ENCODE assay signal across 28 cellular contexts in genomic region chr12:54007538-54008259, GRCh38. TPM values are rescaled to one million over a fixed set of nuclear protein-coding genes. Genes with fewer than 3 reads are reported as not detected.
A peak's percentile ranks its signal among the peaks of the same experiment; 100 is the strongest.
DNase-seq lines count a peak whose midpoint lies in the region; ATAC-seq, FAIRE-seq and TF ChIP-seq lines count a peak whose summit lies in the region.
"Had no signal": no experiment of that assay in that cellular context is flagged by ENCODE, and none has a peak within 500 bp of the region (broad histone marks: within the 10 kb centered on the region; RNA-seq: fewer than 3 reads in every experiment).

No MANE protein-coding gene starts in this region.

- POLR2A ChIA-PET in H1 (lab: Charles Lee; ENCODE audit: partially characterized antibody), result interaction anchor here (0.8 to 1.4 kb wide), 2 partner anchors 17 to 22 kb away, joined by 3 read pairs; no protein-coding TSS in a partner anchor

- TF ChIP-seq EP300 in H1 (IDR thresholded peaks at IDR 0.05; ENCODE audit: borderline replicate concordance in 1 of 2, low read depth in 2 of 2, low read length in 2 of 2), result no peak

- peak; percentile 70 for DNase-seq in NCI-H82 (lab: John Stamatoyannopoulos, UW)
- DNase-seq in NCI-H82 treated with DMSO at 0.1 percent for 48 hours (lab: John Stamatoyannopoulos, UW; ENCODE audit: unreplicated experiment), result no peak
- DNase-seq in H1 (ENCODE audit: low read depth in 1 of 2, low spot score in 2 of 2), result no peak
- no peak for DNase-seq in neural crest cell (ENCODE audit: low read depth, low spot score)
- DNase-seq in type B pancreatic cell (ENCODE audit: extremely low spot score, unreplicated experiment), result no peak
- DNase-seq in osteocyte (ENCODE audit: extremely low spot score, unreplicated experiment), result no peak
- DNase-seq in activated T-cell treated with anti-CD3 and anti-CD28 coated beads, Interleukin-2, amount 50 U/mL, for 72 hours, result no peak
- no peak for DNase-seq in OCI-M2 (lab: John Stamatoyannopoulos, UW; ENCODE audit: unreplicated experiment)
- DNase-seq: activated naive CD4-positive, alpha-beta T cell treated with anti-CD3 and anti-CD28 coated beads, Interleukin-2, amount 50 U/mL, for 16 hours; anterior cingulate cortex; endodermal cell; HCEC 1CT; mammary epithelial cell; NCI-H1105 treated with DMSO at 0.1 percent for 48 hours; NCI-H2029; NCI-H526 treated with DMSO at 0.1 percent for 48 hours; pancreas; tibial artery had no signal

- peaks cover 0 to 36% of the 10 kb centered on the region in 2 experiments for H4K20me1 ChIP-seq in H1 (replicated peaks in 1 of 2; ENCODE audit: control insufficient read depth in 1 of 2, insufficient read depth in 2 of 2, low read length in 2 of 2)

- H2AFZ ChIP-seq in H1 (ENCODE audit: low read length), result no peak overlapping the region

- no peaks in the 10 kb centered on the region for H3K79me2 ChIP-seq in H1 (ENCODE audit: control insufficient read depth in 1 of 2, insufficient read depth in 2 of 2, low read length in 2 of 2)

- no peak overlapping the region for H3K14ac ChIP-seq in H1 (ENCODE audit: insufficient read length)

- H3K18ac ChIP-seq in H1 (ENCODE audit: extremely low read depth, low read length), result no peak overlapping the region

- CTCF ChIA-PET in H1 (lab: Charles Lee; ENCODE audit: partially characterized antibody), result interaction anchor here (0.6 to 11.3 kb wide), 15 partner anchors 9 to 207 kb away, joined by 3 to 172 read pairs (median 24); partner anchors contain the start of genes HOXC10, HOXC5, HOXC6 and SMUG1

- H2BK15ac ChIP-seq in H1 (ENCODE audit: low read length), result no peak overlapping the region

- H3K27ac Mint-ChIP-seq in neural crest cell (ENCODE audit: unreplicated experiment) (no peak overlapping the region), type B pancreatic cell (no peak overlapping the region), osteocyte (ENCODE audit: unreplicated experiment) (no peak overlapping the region)
- no peak overlapping the region for H3K27ac Mint-ChIP-seq in activated T-cell treated with anti-CD3 and anti-CD28 coated beads, Interleukin-2, amount 50 U/mL, for 72 hours
- H3K27ac Mint-ChIP-seq: activated T-helper 1 cell treated with anti-CD3 and anti-CD28 coated beads, Interleukin-12 subunit alpha, Interleukin-12 subunit beta, Interleukin-2, Interleukin-4 antibody, amounts not matched to agents 30 ng/mL and 10 ng/mL and 1 ng/mL, durations not matched to agents 14 hours and 24 hours and 36 hours; endodermal cell; stimulated activated naive CD8-positive, alpha-beta T cell treated with anti-CD3 and anti-CD28 coated beads, Interleukin-15, Interleukin-2, amounts not matched to agents 100 ng/mL and 50 ng/mL, for 24 hours had no signal

- H2BK20ac ChIP-seq in H1 (ENCODE audit: low read length), result no peak overlapping the region

- no peak overlapping the region for H3K56ac ChIP-seq in H1 (replicated peaks; ENCODE audit: insufficient read length, low read depth, low read length)

- no peak overlapping the region for H4K8ac ChIP-seq in H1 (ENCODE audit: extremely low read depth, insufficient read depth, low read length)

- no peak for FAIRE-seq in H1 (lab: Jason Lieb, UNC)
- FAIRE-seq: GM12891, pancreas had no signal

- no peak overlapping the region for H3K4ac ChIP-seq in H1 (replicated peaks; ENCODE audit: insufficient read length, low read depth, low read length)

- H3K9me3 ChIP-seq in H1 (ENCODE audit: insufficient read depth in 2 of 2, low read depth in 1 of 2, low read length in 1 of 2), result no peaks in the 10 kb centered on the region
- H3K9me3 ChIP-seq: pancreas, right atrium auricular region, tibial artery had no signal

- no peak overlapping the region; the same call in 1 of the 2 replicates for H2AK5ac ChIP-seq in H1 (ENCODE audit: low read depth, low read length)

- H3K4me1 Mint-ChIP-seq in neural crest cell (peaks cover 18% of the 10 kb centered on the region), type B pancreatic cell (ENCODE audit: unreplicated experiment) (peaks cover 28% of the 10 kb centered on the region), osteocyte (ENCODE audit: unreplicated experiment) (peaks cover 13% of the 10 kb centered on the region)
- H3K4me1 Mint-ChIP-seq in activated T-cell treated with anti-CD3 and anti-CD28 coated beads, Interleukin-2, amount 50 U/mL, for 72 hours (ENCODE audit: low read depth), result peaks cover 28% of the 10 kb centered on the region

- TF ChIP-seq CTCF in H1 (IDR thresholded peaks at IDR 0.05; ENCODE audit: control extremely low read depth in 1 of 3, insufficient read depth in 1 of 3, low read depth in 1 of 3, low read length in 3 of 3), result no peak
- TF ChIP-seq CTCF in neural crest cell (conservative IDR thresholded peaks at IDR 0.05), result no peak
- TF ChIP-seq CTCF in type B pancreatic cell (conservative IDR thresholded peaks at IDR 0.05), result no peak
- TF ChIP-seq CTCF in osteocyte (IDR thresholded peaks at IDR 0.05), result no peak

- H3K27me3 Mint-ChIP-seq in neural crest cell (ENCODE audit: low read depth), result peaks cover 99% of the 10 kb centered on the region
- peaks cover 99% of the 10 kb centered on the region for H3K27me3 Mint-ChIP-seq in type B pancreatic cell
- H3K27me3 Mint-ChIP-seq in osteocyte (ENCODE audit: unreplicated experiment), result peaks cover 92% of the 10 kb centered on the region
- H3K27me3 Mint-ChIP-seq in activated T-cell treated with anti-CD3 and anti-CD28 coated beads, Interleukin-2, amount 50 U/mL, for 72 hours (ENCODE audit: low read depth), result peaks cover 93% of the 10 kb centered on the region

- no peaks in the 10 kb centered on the region for H3K79me1 ChIP-seq in H1 (ENCODE audit: low read depth, low read length)

- peaks cover 96 to 100% (median 98%) of the 10 kb centered on the region in 4 experiments for H3K27me3 ChIP-seq in H1 (replicated peaks in 1 of 4; ENCODE audit: control insufficient read depth in 3 of 4, extremely low read depth in 1 of 4, insufficient read depth in 3 of 4, low read length in 3 of 4)
- H3K27me3 ChIP-seq: tibial artery had no signal

- H4K91ac ChIP-seq in H1 (replicated peaks; ENCODE audit: insufficient read length, low read length), result no peak overlapping the region

- H2BK5ac ChIP-seq in H1 (ENCODE audit: low read depth, low read length), result no peak overlapping the region

- no peak for TF ChIP-seq POLR2A in H1 (IDR thresholded peaks at IDR 0.05; ENCODE audit: control extremely low read depth in 1 of 2, low read depth in 2 of 2, low read length in 2 of 2)

- no peak overlapping the region for H3K9ac ChIP-seq in H1 (replicated peaks in 1 of 4; ENCODE audit: extremely low read depth in 1 of 4, low read depth in 3 of 4, low read length in 3 of 4)
- H3K9ac ChIP-seq: BLaER1 treated with 17β-estradiol and CSF1 and Interleukin-3, amounts not matched to agents 10 nM and 100 nM had no signal

- H3K4me3 Mint-ChIP-seq in neural crest cell (peak overlapping the region; percentile 76), type B pancreatic cell (peak overlapping the region; percentile 20), osteocyte (ENCODE audit: unreplicated experiment) (no peak overlapping the region)
- no peak overlapping the region for H3K4me3 Mint-ChIP-seq in activated T-cell treated with anti-CD3 and anti-CD28 coated beads, Interleukin-2, amount 50 U/mL, for 72 hours
- H3K4me3 Mint-ChIP-seq: activated T-helper 1 cell treated with anti-CD3 and anti-CD28 coated beads, Interleukin-12 subunit alpha, Interleukin-12 subunit beta, Interleukin-2, Interleukin-4 antibody, amounts not matched to agents 30 ng/mL and 10 ng/mL and 1 ng/mL, durations not matched to agents 14 hours and 24 hours and 36 hours; endodermal cell; stimulated activated naive CD8-positive, alpha-beta T cell treated with anti-CD3 and anti-CD28 coated beads, Interleukin-15, Interleukin-2, amounts not matched to agents 100 ng/mL and 50 ng/mL, for 24 hours had no signal

- no peak for TF ChIP-seq RAD21 in H1 (IDR thresholded peaks at IDR 0.05 in 1 of 2, conservative IDR thresholded peaks at IDR 0.05 in 1 of 2; ENCODE audit: low read depth in 2 of 2, low read length in 2 of 2)

- H3K36me3 Mint-ChIP-seq in neural crest cell (ENCODE audit: low read depth) (peaks cover 3% of the 10 kb centered on the region), type B pancreatic cell (no peaks in the 10 kb centered on the region), osteocyte (ENCODE audit: unreplicated experiment) (no peaks in the 10 kb centered on the region)
- no peaks in the 10 kb centered on the region for H3K36me3 Mint-ChIP-seq in activated T-cell treated with anti-CD3 and anti-CD28 coated beads, Interleukin-2, amount 50 U/mL, for 72 hours (ENCODE audit: insufficient read depth in 2 of 2)

- H2BK12ac ChIP-seq in H1 (ENCODE audit: low read depth, low read length), result no peak overlapping the region

- no peak overlapping the region for H3K27ac ChIP-seq in H1 (ENCODE audit: low read depth, low read length)
- H3K27ac ChIP-seq: 22Rv1; BLaER1 treated with 17β-estradiol and CSF1 and Interleukin-3, amounts not matched to agents 10 nM and 100 nM; cardiac muscle cell; pancreas; right atrium auricular region; RWPE1; SK-N-MC had no signal

- H3K36me3 ChIP-seq in H1 (ENCODE audit: control insufficient read depth in 2 of 4, insufficient read depth in 4 of 4, low read length in 3 of 4), result no peaks in the 10 kb centered on the region
- H3K36me3 ChIP-seq: BLaER1 treated with 17β-estradiol and CSF1 and Interleukin-3, amounts not matched to agents 10 nM and 100 nM; cardiac muscle cell; pancreas; right atrium auricular region; tibial artery had no signal

- ATAC-seq in activated T-cell treated with anti-CD3 and anti-CD28 coated beads, Interleukin-2, amount 50 U/mL, for 72 hours (replicated peaks in 1 of 2), result no peak
- ATAC-seq: pancreas had no signal

- no peaks in the 10 kb centered on the region for H3K9me3 Mint-ChIP-seq in neural crest cell
- H3K9me3 Mint-ChIP-seq in type B pancreatic cell, result no peaks in the 10 kb centered on the region
- no peaks in the 10 kb centered on the region for H3K9me3 Mint-ChIP-seq in osteocyte (ENCODE audit: unreplicated experiment)
- H3K9me3 Mint-ChIP-seq in activated T-cell treated with anti-CD3 and anti-CD28 coated beads, Interleukin-2, amount 50 U/mL, for 72 hours, result no peaks in the 10 kb centered on the region
- H3K9me3 Mint-ChIP-seq: activated T-helper 1 cell treated with anti-CD3 and anti-CD28 coated beads, Interleukin-12 subunit alpha, Interleukin-12 subunit beta, Interleukin-2, Interleukin-4 antibody, amounts not matched to agents 30 ng/mL and 10 ng/mL and 1 ng/mL, durations not matched to agents 14 hours and 24 hours and 36 hours; endodermal cell; stimulated activated naive CD8-positive, alpha-beta T cell treated with anti-CD3 and anti-CD28 coated beads, Interleukin-15, Interleukin-2, amounts not matched to agents 100 ng/mL and 50 ng/mL, for 24 hours had no signal

- H3K4me3 ChIP-seq in H1 (ENCODE audit: extremely low read depth in 1 of 4, insufficient read depth in 2 of 4, low read depth in 3 of 4, low read length in 4 of 4), result no peak overlapping the region
- H3K4me3 ChIP-seq: cardiac muscle cell, pancreas, right atrium auricular region had no signal

- WGBS in H1 (ENCODE audit: extremely low coverage in 1 of 2, insufficient coverage in 1 of 2, insufficient read length in 1 of 2, insufficient replicate concordance in 2 of 2, low coverage in 1 of 2, low lambda C conversion rate in 2 of 2, missing lambda C conversion rate in 1 of 2), 2 experiments, result 44% methylated on average over 2 of the region's 2 CpGs; no CpG with 5 or more reads in 1 of the 2 experiments

- H3K23ac ChIP-seq in H1 (ENCODE audit: insufficient read length), result no peak overlapping the region

- H3K4me2 ChIP-seq in H1 (ENCODE audit: insufficient read depth in 1 of 2, low read depth in 2 of 2, low read length in 2 of 2), result no peak overlapping the region

- H3K23me2 ChIP-seq in H1 (ENCODE audit: low read depth, low read length), result no peaks in the 10 kb centered on the region

- H3K4me1 ChIP-seq in H1 (replicated peaks in 1 of 4; ENCODE audit: control insufficient read depth in 3 of 4, insufficient read depth in 4 of 4, low read length in 3 of 4), result peaks cover 0 to 4% (median 0%) of the 10 kb centered on the region in 4 experiments; a peak in 2 of 7 replicates

- no peak overlapping the region for H2BK120ac ChIP-seq in H1 (replicated peaks; ENCODE audit: low read depth, low read length)

- H4K5ac ChIP-seq in H1 (ENCODE audit: insufficient read length, low read depth, low read length), result no peak overlapping the region

RNA-seq across cellular contexts. Expression of gene HOXC8, which starts 1.1 kb away (rescaled TPM):
- not detected in 2 replicates for total RNA-seq in H1 (2021; fragmentation: NEBNext Ultra II Directional; extraction: Animal tissue kit (Norgen Biotek cat#: 25700))
- polyA plus RNA-seq in H1 (2011; rRNA removed), result not detected in 2 replicates
- polyA plus RNA-seq in H1 (2011; cell fraction: cytosol; rRNA removed), result not detected
- polyA plus RNA-seq in H1 (2011; cell fraction: nucleus; rRNA removed), result not detected
- polyA plus RNA-seq in H1 (2012, experiment 1 of 2), result 0.09 TPM in 1 of 4 replicates, not detected in the others
- polyA plus RNA-seq in H1 (2012, experiment 2 of 2), result not detected
- polyA plus RNA-seq in H1 (2013, experiment 1 of 2), result not detected
- not detected for polyA plus RNA-seq in H1 (2013, experiment 2 of 2)
- not detected in 2 replicates for polyA minus RNA-seq in H1 (2011; rRNA and poly(A)+ RNA removed)
- not detected for polyA minus RNA-seq in H1 (2011; cell fraction: cytosol; rRNA and poly(A)+ RNA removed)
- not detected for polyA minus RNA-seq in H1 (2011; cell fraction: nucleus; rRNA and poly(A)+ RNA removed)
- total RNA-seq in neural crest cell, result 4.5 and 4.8 TPM in 2 replicates
- total RNA-seq in type B pancreatic cell (ENCODE audit: low replicate concordance), result 0.77 and 1.5 TPM in 2 replicates
- not detected in 2 replicates for total RNA-seq in osteocyte
- total RNA-seq in activated T-cell treated with anti-CD3 and anti-CD28 coated beads, Interleukin-2, amount 50 U/mL, for 72 hours, result not detected
- total RNA-seq: activated T-helper 1 cell treated with anti-CD3 and anti-CD28 coated beads, Interleukin-12 subunit alpha, Interleukin-12 subunit beta, Interleukin-2, Interleukin-4 antibody, amounts not matched to agents 30 ng/mL and 10 ng/mL and 1 ng/mL, durations not matched to agents 14 hours and 24 hours and 36 hours; endodermal cell; pancreas; right atrium auricular region; T-helper 2 cell treated with Interferon-gamma antibody and Interleukin-4, amounts not matched to agents 100 ng/mL and 5 ng/mL, for 36 hours had no signal
- polyA plus RNA-seq: cardiac muscle cell, pancreas had no signal

RNA-seq across cellular contexts. Expression of gene HOXC9, which starts 7.7 kb away (rescaled TPM):
- not detected in 2 replicates for total RNA-seq in H1 (2021; fragmentation: NEBNext Ultra II Directional; extraction: Animal tissue kit (Norgen Biotek cat#: 25700))
- not detected in 2 replicates for polyA plus RNA-seq in H1 (2011; rRNA removed)
- polyA plus RNA-seq in H1 (2011; cell fraction: cytosol; rRNA removed), result not detected
- not detected for polyA plus RNA-seq in H1 (2011; cell fraction: nucleus; rRNA removed)
- not detected in 4 replicates for polyA plus RNA-seq in H1 (2012, experiment 1 of 2)
- not detected for polyA plus RNA-seq in H1 (2012, experiment 2 of 2)
- polyA plus RNA-seq in H1 (2013, experiment 1 of 2), result not detected
- not detected for polyA plus RNA-seq in H1 (2013, experiment 2 of 2)
- polyA minus RNA-seq in H1 (2011; rRNA and poly(A)+ RNA removed), result not detected in 2 replicates
- not detected for polyA minus RNA-seq in H1 (2011; cell fraction: cytosol; rRNA and poly(A)+ RNA removed)
- not detected for polyA minus RNA-seq in H1 (2011; cell fraction: nucleus; rRNA and poly(A)+ RNA removed)
- total RNA-seq in neural crest cell (5.6 and 6.3 TPM in 2 replicates), type B pancreatic cell (ENCODE audit: low replicate concordance) (0.27 and 0.36 TPM in 2 replicates), osteocyte (not detected in 2 replicates)
- not detected for total RNA-seq in activated T-cell treated with anti-CD3 and anti-CD28 coated beads, Interleukin-2, amount 50 U/mL, for 72 hours
- total RNA-seq: activated T-helper 1 cell treated with anti-CD3 and anti-CD28 coated beads, Interleukin-12 subunit alpha, Interleukin-12 subunit beta, Interleukin-2, Interleukin-4 antibody, amounts not matched to agents 30 ng/mL and 10 ng/mL and 1 ng/mL, durations not matched to agents 14 hours and 24 hours and 36 hours; cardiac muscle cell; endodermal cell; right atrium auricular region; T-helper 2 cell treated with Interferon-gamma antibody and Interleukin-4, amounts not matched to agents 100 ng/mL and 5 ng/mL, for 36 hours had no signal
- polyA plus RNA-seq: cardiac muscle cell had no signal

RNA-seq across cellular contexts. Expression of gene HOXC6, which starts 20.5 kb away (rescaled TPM):
- not detected in 2 replicates for total RNA-seq in H1 (2021; fragmentation: NEBNext Ultra II Directional; extraction: Animal tissue kit (Norgen Biotek cat#: 25700))
- not detected in 2 replicates for polyA plus RNA-seq in H1 (2011; rRNA removed)
- polyA plus RNA-seq in H1 (2011; cell fraction: cytosol; rRNA removed), result not detected
- not detected for polyA plus RNA-seq in H1 (2011; cell fraction: nucleus; rRNA removed)
- not detected in 4 replicates for polyA plus RNA-seq in H1 (2012, experiment 1 of 2)
- polyA plus RNA-seq in H1 (2012, experiment 2 of 2), result not detected
- not detected for polyA plus RNA-seq in H1 (2013, experiment 1 of 2)
- polyA plus RNA-seq in H1 (2013, experiment 2 of 2), result not detected
- polyA minus RNA-seq in H1 (2011; rRNA and poly(A)+ RNA removed), result not detected in 2 replicates
- polyA minus RNA-seq in H1 (2011; cell fraction: cytosol; rRNA and poly(A)+ RNA removed), result not detected
- not detected for polyA minus RNA-seq in H1 (2011; cell fraction: nucleus; rRNA and poly(A)+ RNA removed)
- total RNA-seq in neural crest cell (10.7 and 11.0 TPM in 2 replicates), type B pancreatic cell (ENCODE audit: low replicate concordance) (4.8 and 23.0 TPM in 2 replicates), osteocyte (not detected in 2 replicates)
- not detected for total RNA-seq in activated T-cell treated with anti-CD3 and anti-CD28 coated beads, Interleukin-2, amount 50 U/mL, for 72 hours
- total RNA-seq: activated T-helper 1 cell treated with anti-CD3 and anti-CD28 coated beads, Interleukin-12 subunit alpha, Interleukin-12 subunit beta, Interleukin-2, Interleukin-4 antibody, amounts not matched to agents 30 ng/mL and 10 ng/mL and 1 ng/mL, durations not matched to agents 14 hours and 24 hours and 36 hours; cardiac muscle cell; endodermal cell; right atrium auricular region; T-helper 2 cell treated with Interferon-gamma antibody and Interleukin-4, amounts not matched to agents 100 ng/mL and 5 ng/mL, for 36 hours had no signal
- polyA plus RNA-seq: cardiac muscle cell had no signal

RNA-seq across cellular contexts. Expression of gene HOXC10, which starts 22.8 kb away (rescaled TPM):
- total RNA-seq in H1 (2021; fragmentation: NEBNext Ultra II Directional; extraction: Animal tissue kit (Norgen Biotek cat#: 25700)), result not detected in 2 replicates
- not detected in 2 replicates for polyA plus RNA-seq in H1 (2011; rRNA removed)
- not detected for polyA plus RNA-seq in H1 (2011; cell fraction: cytosol; rRNA removed)
- polyA plus RNA-seq in H1 (2011; cell fraction: nucleus; rRNA removed), result not detected
- polyA plus RNA-seq in H1 (2012, experiment 1 of 2), result not detected in 4 replicates
- polyA plus RNA-seq in H1 (2012, experiment 2 of 2), result 0.20 TPM
- not detected for polyA plus RNA-seq in H1 (2013, experiment 1 of 2)
- not detected for polyA plus RNA-seq in H1 (2013, experiment 2 of 2)
- not detected in 2 replicates for polyA minus RNA-seq in H1 (2011; rRNA and poly(A)+ RNA removed)
- not detected for polyA minus RNA-seq in H1 (2011; cell fraction: cytosol; rRNA and poly(A)+ RNA removed)
- not detected for polyA minus RNA-seq in H1 (2011; cell fraction: nucleus; rRNA and poly(A)+ RNA removed)
- total RNA-seq in neural crest cell, result 1.8 TPM in 2 replicates
- not detected in 2 replicates for total RNA-seq in type B pancreatic cell (ENCODE audit: low replicate concordance)
- total RNA-seq in osteocyte, result not detected in 2 replicates
- total RNA-seq in activated T-cell treated with anti-CD3 and anti-CD28 coated beads, Interleukin-2, amount 50 U/mL, for 72 hours, result not detected
- total RNA-seq: activated T-helper 1 cell treated with anti-CD3 and anti-CD28 coated beads, Interleukin-12 subunit alpha, Interleukin-12 subunit beta, Interleukin-2, Interleukin-4 antibody, amounts not matched to agents 30 ng/mL and 10 ng/mL and 1 ng/mL, durations not matched to agents 14 hours and 24 hours and 36 hours; cardiac muscle cell; endodermal cell; right atrium auricular region; T-helper 2 cell treated with Interferon-gamma antibody and Interleukin-4, amounts not matched to agents 100 ng/mL and 5 ng/mL, for 36 hours had no signal
- polyA plus RNA-seq: cardiac muscle cell had no signal

RNA-seq across cellular contexts. Expression of gene HOXC5, which starts 25.2 kb away (rescaled TPM):
- not detected in 2 replicates for total RNA-seq in H1 (2021; fragmentation: NEBNext Ultra II Directional; extraction: Animal tissue kit (Norgen Biotek cat#: 25700))
- not detected in 2 replicates for polyA plus RNA-seq in H1 (2011; rRNA removed)
- not detected for polyA plus RNA-seq in H1 (2011; cell fraction: cytosol; rRNA removed)
- polyA plus RNA-seq in H1 (2011; cell fraction: nucleus; rRNA removed), result not detected
- not detected in 4 replicates for polyA plus RNA-seq in H1 (2012, experiment 1 of 2)
- polyA plus RNA-seq in H1 (2012, experiment 2 of 2), result not detected
- not detected for polyA plus RNA-seq in H1 (2013, experiment 1 of 2)
- not detected for polyA plus RNA-seq in H1 (2013, experiment 2 of 2)
- polyA minus RNA-seq in H1 (2011; rRNA and poly(A)+ RNA removed), result not detected in 2 replicates
- polyA minus RNA-seq in H1 (2011; cell fraction: cytosol; rRNA and poly(A)+ RNA removed), result not detected
- not detected for polyA minus RNA-seq in H1 (2011; cell fraction: nucleus; rRNA and poly(A)+ RNA removed)
- total RNA-seq in neural crest cell (3.5 and 3.8 TPM in 2 replicates), type B pancreatic cell (ENCODE audit: low replicate concordance) (1.9 and 56.9 TPM in 2 replicates), osteocyte (not detected in 2 replicates)
- not detected for total RNA-seq in activated T-cell treated with anti-CD3 and anti-CD28 coated beads, Interleukin-2, amount 50 U/mL, for 72 hours
- total RNA-seq: activated T-helper 1 cell treated with anti-CD3 and anti-CD28 coated beads, Interleukin-12 subunit alpha, Interleukin-12 subunit beta, Interleukin-2, Interleukin-4 antibody, amounts not matched to agents 30 ng/mL and 10 ng/mL and 1 ng/mL, durations not matched to agents 14 hours and 24 hours and 36 hours; cardiac muscle cell; endodermal cell; pancreas; T-helper 2 cell treated with Interferon-gamma antibody and Interleukin-4, amounts not matched to agents 100 ng/mL and 5 ng/mL, for 36 hours had no signal
- polyA plus RNA-seq: cardiac muscle cell, pancreas had no signal

Comparison
In these comparisons a context has a peak if more than half of its experiments do, and no peak if none do; other contexts are left out.
1. H3K4me3 Mint-ChIP-seq: peak in neural crest cell (single experiment) and type B pancreatic cell (single experiment); none in osteocyte (single experiment) and activated T-cell treated with anti-CD3 and anti-CD28 coated beads, Interleukin-2, amount 50 U/mL, for 72 hours (0 of 2).